Comparison of ENCODE assay signal across 26 cellular contexts in the genomic region with DNA sequence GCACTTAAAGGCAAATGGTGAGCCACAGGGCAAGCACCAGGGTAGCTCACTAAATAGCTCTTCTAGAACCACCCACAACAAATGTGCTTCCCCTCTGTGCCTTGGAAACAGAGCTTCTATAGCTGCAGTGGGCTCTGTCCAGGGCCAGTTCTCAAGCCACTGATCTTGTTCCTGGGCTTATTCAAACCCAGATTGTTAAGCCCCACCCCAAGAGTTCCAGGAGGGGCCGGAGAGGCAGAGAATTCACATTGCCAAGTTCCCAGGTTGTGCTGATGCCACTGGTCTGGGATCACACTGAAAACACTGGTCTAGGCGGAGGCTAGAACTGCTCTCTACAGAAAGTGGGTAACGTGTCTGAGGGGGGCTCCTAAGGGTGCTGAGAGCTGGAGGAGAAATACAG.
"Had no signal": no experiment of that assay in that cellular context is flagged by ENCODE, and none has a peak within 500 bp of the region (broad histone marks: within the 10 kb centered on the region; RNA-seq: fewer than 3 reads in every experiment).

No MANE protein-coding gene starts in this region.

- ATAC-seq: esophagus mucosa; gastrocnemius medialis; left lobe of liver; mucosa of descending colon; natural killer cell treated with Interleukin-12 subunit alpha and Interleukin-12 subunit beta and Interleukin-15 and Interleukin-18, amount 100 ng/mL, for 72 hours; stimulated activated effector memory CD8-positive, alpha-beta T cell treated with anti-CD3 and anti-CD28 coated beads, Interleukin-12 subunit alpha, Interleukin-12 subunit beta, amount 100 ng/mL, for 72 hours had no signal

- H3K4me1 ChIP-seq: gastrocnemius medialis, neural progenitor cell, prostate gland, sigmoid colon, stomach, thyroid gland, vagina had no signal

- H3K9me3 Mint-ChIP-seq: natural killer cell treated with Interleukin-12 subunit alpha and Interleukin-12 subunit beta and Interleukin-15 and Interleukin-18, amount 100 ng/mL, for 72 hours; neural progenitor cell had no signal

- FAIRE-seq: keratinocyte had no signal

- DNase-seq: cortex of kidney; dorsolateral prefrontal cortex; effector CD4-positive, alpha-beta T cell; foreskin fibroblast; gastrocnemius medialis; mesenchymal stem cell; mucosa of descending colon; naive B cell; sigmoid colon; stimulated activated CD4-positive, alpha-beta T cell treated with anti-CD3 and anti-CD28 coated beads, Interleukin-2, amount 100 ng/mL, for 24 hours; stimulated activated CD4-positive, alpha-beta T cell treated with anti-CD3 and anti-CD28 coated beads, Interleukin-4, amount 100 ng/mL, for 24 hours; stimulated activated naive CD4-positive, alpha-beta T cell treated with Interleukin-2 at 50 U/mL for 16 hours; stomach; trophoblast cell had no signal

- H3K27ac Mint-ChIP-seq: mesothelial cell of epicardium; natural killer cell treated with Interleukin-12 subunit alpha and Interleukin-12 subunit beta and Interleukin-15 and Interleukin-18, amount 100 ng/mL, for 72 hours; neural progenitor cell; stimulated activated effector memory CD8-positive, alpha-beta T cell treated with anti-CD3 and anti-CD28 coated beads, Interleukin-12 subunit alpha, Interleukin-12 subunit beta, amount 100 ng/mL, for 72 hours had no signal

- H3K36me3 ChIP-seq: gastrocnemius medialis, neural progenitor cell, prostate gland, right atrium auricular region, sigmoid colon, stomach, thyroid gland, vagina had no signal

- H3K27ac ChIP-seq: dorsolateral prefrontal cortex, epithelial cell of prostate, gastrocnemius medialis, neural progenitor cell, prostate gland, right atrium auricular region, sigmoid colon, stomach, thyroid gland, vagina had no signal

- H3K27me3 ChIP-seq: dorsolateral prefrontal cortex, gastrocnemius medialis, neural progenitor cell, right atrium auricular region, sigmoid colon, stomach, thyroid gland, vagina had no signal

- H3K4me3 Mint-ChIP-seq: mesothelial cell of epicardium; naive B cell; natural killer cell treated with Interleukin-12 subunit alpha and Interleukin-12 subunit beta and Interleukin-15 and Interleukin-18, amount 100 ng/mL, for 72 hours; neural progenitor cell; stimulated activated effector memory CD8-positive, alpha-beta T cell treated with anti-CD3 and anti-CD28 coated beads, Interleukin-12 subunit alpha, Interleukin-12 subunit beta, amount 100 ng/mL, for 72 hours had no signal

- H3K9me3 ChIP-seq: gastrocnemius medialis, mucosa of descending colon, prostate gland, sigmoid colon, stomach, thyroid gland, vagina had no signal

- H3K4me3 ChIP-seq: dorsolateral prefrontal cortex, gastrocnemius medialis, mucosa of descending colon, neural progenitor cell, prostate gland, right atrium auricular region, sigmoid colon, stomach, thyroid gland, vagina had no signal

- H3K4me2 ChIP-seq: neural progenitor cell had no signal

- H2AFZ ChIP-seq: neural progenitor cell had no signal

- H3K9ac ChIP-seq: neural progenitor cell had no signal

- H3K4me1 Mint-ChIP-seq: mesothelial cell of epicardium, neural progenitor cell had no signal

- H3K36me3 Mint-ChIP-seq: mesothelial cell of epicardium; neural progenitor cell; stimulated activated effector memory CD8-positive, alpha-beta T cell treated with anti-CD3 and anti-CD28 coated beads, Interleukin-12 subunit alpha, Interleukin-12 subunit beta, amount 100 ng/mL, for 72 hours had no signal
